ENCODE assay signal across 23 cellular contexts in genomic region chr10:107542016-107542415, GRCh38.
"Had no signal": no experiment of that assay in that cellular context is flagged by ENCODE, and none has a peak within 500 bp of the region (broad histone marks: within the 10 kb centered on the region; RNA-seq: fewer than 3 reads in every experiment).

No MANE protein-coding gene starts in this region.

- H3K27me3 ChIP-seq: colonic mucosa, dorsolateral prefrontal cortex, esophagus squamous epithelium, foreskin keratinocyte, gastrocnemius medialis had no signal

- H3K4me3 ChIP-seq: colonic mucosa, coronary artery, dorsolateral prefrontal cortex, esophagus muscularis mucosa, esophagus squamous epithelium, gastrocnemius medialis, gastroesophageal sphincter, heart left ventricle, heart right ventricle had no signal

- H3K27ac ChIP-seq: colonic mucosa, coronary artery, dorsolateral prefrontal cortex, epithelial cell of prostate, esophagus muscularis mucosa, esophagus squamous epithelium, foreskin keratinocyte, gastrocnemius medialis, gastroesophageal sphincter, heart left ventricle, heart right ventricle had no signal

- H3K9me3 ChIP-seq: colonic mucosa, esophagus muscularis mucosa, gastrocnemius medialis, gastroesophageal sphincter, heart right ventricle had no signal

- DNase-seq: colonic mucosa; cortex of kidney; dermis blood vessel endothelial cell; dorsolateral prefrontal cortex; effector CD4-positive, alpha-beta T cell; effector CD8-positive, alpha-beta T cell; effector memory CD4-positive, alpha-beta T cell; effector memory CD8-positive, alpha-beta T cell; endodermal cell; erythroblast; esophagus squamous epithelium; foreskin fibroblast; foreskin keratinocyte; foreskin melanocyte; gastrocnemius medialis; glutamatergic neuron; head of caudate nucleus; heart left ventricle; heart right ventricle had no signal

- H3K36me3 ChIP-seq: colonic mucosa, esophagus muscularis mucosa, esophagus squamous epithelium, gastrocnemius medialis, gastroesophageal sphincter, heart left ventricle, heart right ventricle had no signal

- H3K4me1 ChIP-seq: colonic mucosa, esophagus muscularis mucosa, esophagus squamous epithelium, gastrocnemius medialis, gastroesophageal sphincter, heart left ventricle, heart right ventricle had no signal
